In the genomic region with DNA sequence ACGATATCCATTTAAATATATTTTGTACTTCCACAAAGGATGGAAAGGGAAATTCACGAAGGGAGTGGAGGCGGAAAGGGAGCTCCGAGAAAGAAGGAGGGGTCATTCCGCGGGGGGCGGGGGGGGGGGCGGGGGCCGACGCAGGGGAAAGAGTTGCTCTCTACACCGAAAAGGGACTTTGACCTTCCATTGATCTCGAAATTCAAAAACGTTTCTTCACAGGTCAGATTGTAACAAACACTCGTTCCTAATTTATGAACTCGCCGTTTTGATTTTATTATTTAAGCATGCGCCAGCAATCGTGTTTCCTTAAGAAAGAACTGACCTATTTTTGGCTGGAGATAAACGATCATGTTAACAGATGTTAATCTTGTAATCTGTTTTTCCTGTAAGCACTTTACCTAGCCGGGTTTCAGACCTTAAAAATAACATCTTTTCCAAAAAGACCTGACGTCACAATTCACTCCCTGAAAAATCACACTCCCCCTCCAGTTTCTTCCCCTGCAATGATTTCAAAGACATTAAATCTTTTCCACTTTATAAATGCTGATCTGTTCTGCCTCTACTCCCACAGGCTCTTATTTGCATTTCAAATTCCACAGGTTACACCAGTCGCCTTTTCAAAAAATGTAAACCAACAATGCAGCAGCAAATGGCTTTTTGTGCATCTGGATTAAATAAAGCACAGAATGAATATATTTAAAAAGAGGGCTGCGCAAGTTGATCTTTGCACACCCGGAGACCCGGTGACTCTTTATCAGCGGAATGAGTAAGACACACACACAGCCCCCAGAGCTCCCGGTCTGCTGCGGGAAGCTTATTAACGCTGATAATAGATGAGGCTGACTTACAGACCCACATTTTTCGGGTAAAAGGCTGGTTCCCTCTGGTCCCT, we compare ENCODE assay signal across 7 cellular contexts. TPM values are rescaled to one million over a fixed set of nuclear protein-coding genes. Genes with fewer than 3 reads are reported as not detected.
DNase-seq lines count a peak whose midpoint lies in the region; ATAC-seq, FAIRE-seq and TF ChIP-seq lines count a peak whose summit lies in the region.

No MANE protein-coding gene starts in this region.

- H3K9ac ChIP-seq in mucosa of rectum (ENCODE audit: low read depth in 1 of 2, low read length in 2 of 2), result peak overlapping the region; percentile 55 to 72

- H3K4me1 ChIP-seq in mucosa of rectum (ENCODE audit: control insufficient read depth in 2 of 2, insufficient read depth in 2 of 2, low read length in 2 of 2), result peaks cover 18 to 20% of the 10 kb centered on the region in 2 donors

- no peaks in the 10 kb centered on the region for H3K9me3 ChIP-seq in mucosa of rectum (ENCODE audit: control insufficient read depth in 2 of 2, low read length in 2 of 2)

- H3K27me3 ChIP-seq in mucosa of rectum (ENCODE audit: control insufficient read depth in 2 of 2, insufficient read depth in 2 of 2, low read length in 2 of 2), result no peaks in the 10 kb centered on the region

- no peak for TF ChIP-seq CTCF in GM12864 (IDR thresholded peaks at IDR 0.05; ENCODE audit: low read depth, low read length, missing control alignments)

- peak overlapping the region; percentile 64 for H3K4me3 ChIP-seq in GM12864 (ENCODE audit: low read depth, low read length)
- peak overlapping the region; percentile 89 to 99 for H3K4me3 ChIP-seq in mucosa of rectum (ENCODE audit: low read length in 2 of 2)

- ATAC-seq in GM21786 (IDR thresholded peaks at IDR 0.05; ENCODE audit: unreplicated experiment), result peak; percentile 17

- peak overlapping the region; percentile 83 to 85 for H3K27ac ChIP-seq in mucosa of rectum (ENCODE audit: low read depth in 2 of 2, low read length in 2 of 2)

- H3K27me3 Mint-ChIP-seq in T-helper 2 cell treated with Interferon-gamma antibody and Interleukin-4, amounts not matched to agents 5 μg/mL and 100 μg/mL, for 36 hours (ENCODE audit: low read depth), result peaks cover 75% of the 10 kb centered on the region

- H3K9me3 Mint-ChIP-seq in T-helper 2 cell treated with Interferon-gamma antibody and Interleukin-4, amounts not matched to agents 5 μg/mL and 100 μg/mL, for 36 hours, result no peaks in the 10 kb centered on the region

- H3K4me3 Mint-ChIP-seq in T-helper 2 cell treated with Interferon-gamma antibody and Interleukin-4, amounts not matched to agents 5 μg/mL and 100 μg/mL, for 36 hours, result peak overlapping the region; percentile 98

- FAIRE-seq in endometrium (lab: Jason Lieb, UNC) (peak; percentile 96), urothelium cell line (lab: Jason Lieb, UNC) (no peak)

- no peak for DNase-seq in GM12864 (ENCODE audit: low read depth)
- peak; percentile 38 for DNase-seq in M059J (ENCODE audit: low read depth)
- DNase-seq in T-helper 2 cell treated with Interferon-gamma antibody and Interleukin-4, amounts not matched to agents 5 μg/mL and 100 μg/mL, for 36 hours (ENCODE audit: low spot score), result no peak
- DNase-seq in urothelium cell line (ENCODE audit: low spot score), result peak; percentile 76

- H3K4me1 Mint-ChIP-seq in T-helper 2 cell treated with Interferon-gamma antibody and Interleukin-4, amounts not matched to agents 5 μg/mL and 100 μg/mL, for 36 hours (ENCODE audit: low read depth), result peaks cover 28% of the 10 kb centered on the region

- no peaks in the 10 kb centered on the region for H3K36me3 ChIP-seq in mucosa of rectum (ENCODE audit: control insufficient read depth in 2 of 2, insufficient read depth in 2 of 2, low read length in 2 of 2)

- peaks cover 2% of the 10 kb centered on the region for H3K36me3 Mint-ChIP-seq in T-helper 2 cell treated with Interferon-gamma antibody and Interleukin-4, amounts not matched to agents 5 μg/mL and 100 μg/mL, for 36 hours (ENCODE audit: low read depth)

- peak overlapping the region; percentile 77 for H3K27ac Mint-ChIP-seq in T-helper 2 cell treated with Interferon-gamma antibody and Interleukin-4, amounts not matched to agents 5 μg/mL and 100 μg/mL, for 36 hours

RNA-seq across cellular contexts. Expression of gene ZNF516, which starts 1.6 kb away (rescaled TPM):
- 2.6 and 8.9 TPM in 2 replicates for total RNA-seq in M059J (2014; rRNA removed; shearing (Covaris generic))

Comparison
In these comparisons a context has a peak if more than half of its experiments do, and no peak if none do; other contexts are left out.
1. DNase-seq: peak in M059J (single experiment) and urothelium cell line (single experiment); none in GM12864 (single experiment) and T-helper 2 cell treated with Interferon-gamma antibody and Interleukin-4, amounts not matched to agents 5 μg/mL and 100 μg/mL, for 36 hours (single experiment).